ENCODE assay signal across 1 cellular context in genomic region chr1:3623441-3624150, GRCh38.
TF ChIP-seq lines count a peak whose summit lies in the region.

No MANE protein-coding gene starts in this region.

TF ChIP-seq in HCT116, 20 proteins besides CTCF, POLR2A, EP300 and RAD21 (continued from another document):
- TF ChIP-seq SRF (IDR thresholded peaks at IDR 0.05; ENCODE audit: low read depth) (no peak), JUND (IDR thresholded peaks at IDR 0.05) (no peak), ZFX (IDR thresholded peaks at IDR 0.05) (no peak), FOSL1 (IDR thresholded peaks at IDR 0.05; ENCODE audit: low read depth) (no peak), TCF7L2 (IDR thresholded peaks at IDR 0.05; ENCODE audit: borderline replicate concordance, extremely low read depth, insufficient read depth, insufficient read length) (no peak), YY1 (IDR thresholded peaks at IDR 0.05; ENCODE audit: extremely low read depth, insufficient replicate concordance, low read depth, low read length) (no peak), CBX3 (IDR thresholded peaks at IDR 0.05; ENCODE audit: low read depth) (no peak), POLR2AphosphoS5 (IDR thresholded peaks at IDR 0.05; ENCODE audit: low read depth, low read length) (no peak), MAX (IDR thresholded peaks at IDR 0.05) (no peak), CEBPB (IDR thresholded peaks at IDR 0.05; ENCODE audit: low read depth) (no peak)
